ENCODE assay signal across 8 cellular contexts in genomic region chr14:22929848-22930364, GRCh38. TPM values are rescaled to one million over a fixed set of nuclear protein-coding genes. Genes with fewer than 3 reads are reported as not detected.
DNase-seq lines count a peak whose midpoint lies in the region; ATAC-seq, FAIRE-seq and TF ChIP-seq lines count a peak whose summit lies in the region.

No MANE protein-coding gene starts in this region.

- peak overlapping the region; percentile 83 for H3K4me2 ChIP-seq in parathyroid adenoma (ENCODE audit: low read length)

- H2AFZ ChIP-seq in parathyroid adenoma, result peak overlapping the region; percentile 96

- H3K36me3 Mint-ChIP-seq in activated CD4-positive, alpha-beta T cell treated with anti-CD3 and anti-CD28 coated beads for 36 hours (ENCODE audit: low read depth), result peaks cover 37% of the 10 kb centered on the region

- no peak for FAIRE-seq in urothelium cell line (lab: Jason Lieb, UNC)

- H3K9ac ChIP-seq in parathyroid adenoma, result no peak overlapping the region

- TF ChIP-seq CTCF in GM12864 (IDR thresholded peaks at IDR 0.05; ENCODE audit: low read depth, low read length, missing control alignments) (no peak), epithelial cell of proximal tubule (conservative IDR thresholded peaks at IDR 0.05; ENCODE audit: low read depth, low read length) (no peak), parathyroid adenoma (IDR thresholded peaks at IDR 0.05) (no peak)

- H3K27me3 Mint-ChIP-seq in activated CD4-positive, alpha-beta T cell treated with anti-CD3 and anti-CD28 coated beads for 36 hours, result no peaks in the 10 kb centered on the region

- no peaks in the 10 kb centered on the region for H3K9me3 Mint-ChIP-seq in activated CD4-positive, alpha-beta T cell treated with anti-CD3 and anti-CD28 coated beads for 36 hours (ENCODE audit: low read depth)

- CTCF ChIA-PET in activated CD4-positive, alpha-beta T cell treated with anti-CD3 and anti-CD28 coated beads for 36 hours (lab: Charles Lee), result interaction anchor here (0.7 to 3.6 kb wide), 45 partner anchors 10 to 611 kb away, joined by 3 to 46 read pairs (median 5); partner anchors contain the start of genes ACIN1, AJUBA, C14orf119 and CDH24

- no peaks in the 10 kb centered on the region for H3K79me2 ChIP-seq in parathyroid adenoma

- DNase-seq in GM12864 (ENCODE audit: low read depth) (no peak), epithelial cell of proximal tubule (ENCODE audit: low read depth) (peak; percentile 43), urothelium cell line (ENCODE audit: low spot score) (no peak), ecto neural progenitor cell (ENCODE audit: low spot score) (no peak), COLO668 (lab: John Stamatoyannopoulos, UW; ENCODE audit: unreplicated experiment) (no peak)
- no peak for DNase-seq in Jurkat, Clone E6-1 (ENCODE audit: low read depth, low spot score)
- DNase-seq in activated CD4-positive, alpha-beta T cell treated with anti-CD3 and anti-CD28 coated beads for 36 hours, result no peak

- no peak overlapping the region for H3K27ac Mint-ChIP-seq in activated CD4-positive, alpha-beta T cell treated with anti-CD3 and anti-CD28 coated beads for 36 hours

- peaks cover 39% of the 10 kb centered on the region for H3K4me1 Mint-ChIP-seq in activated CD4-positive, alpha-beta T cell treated with anti-CD3 and anti-CD28 coated beads for 36 hours

- POLR2A ChIA-PET in activated CD4-positive, alpha-beta T cell treated with anti-CD3 and anti-CD28 coated beads for 36 hours (lab: Charles Lee), result interaction anchor here (0.6 to 2.1 kb wide), 8 partner anchors 11 to 1495 kb away, joined by 4 to 29 read pairs (median 4); partner anchors contain the start of genes ACIN1, C14orf119, HAUS4 and OXA1L

- H3K27me3 ChIP-seq in parathyroid adenoma (ENCODE audit: control insufficient read depth, insufficient read depth, low read length), result no peaks in the 10 kb centered on the region

- peak overlapping the region; percentile 74 for H3K27ac ChIP-seq in parathyroid adenoma

- no peak overlapping the region for H3K4me3 Mint-ChIP-seq in activated CD4-positive, alpha-beta T cell treated with anti-CD3 and anti-CD28 coated beads for 36 hours

- peaks cover 7% of the 10 kb centered on the region for H3K4me1 ChIP-seq in parathyroid adenoma

- intact Hi-C loops in activated CD4-positive, alpha-beta T cell treated with anti-CD3 and anti-CD28 coated beads for 36 hours (cut with DNase I, micrococcal nuclease), result loop anchor here (1.0 to 5.0 kb wide), 16 partner anchors 11 to 1661 kb away; partner anchors contain the start of genes DAD1 (in 2 of the 2), LRP10 (in 2 of the 2), RBM23 (in 2 of the 2) and ACIN1 (in 1 of the 2)

- H3K9me3 ChIP-seq in parathyroid adenoma (ENCODE audit: control insufficient read depth, low read length), result no peaks in the 10 kb centered on the region

- no peak for ATAC-seq in activated CD4-positive, alpha-beta T cell treated with anti-CD3 and anti-CD28 coated beads for 36 hours

- H3K4me3 ChIP-seq in GM12864 (ENCODE audit: low read depth, low read length) (peak overlapping the region; percentile 91), epithelial cell of proximal tubule (ENCODE audit: low read depth, low read length) (peak overlapping the region; percentile 74), parathyroid adenoma (ENCODE audit: low read depth, low read length) (peak overlapping the region; percentile 77)
- H3K4me3 ChIP-seq in Jurkat, Clone E6-1 (ENCODE audit: low read length), result peak overlapping the region; percentile 100

- H3K36me3 ChIP-seq in parathyroid adenoma (ENCODE audit: control insufficient read depth, insufficient read depth, low read length), result no peaks in the 10 kb centered on the region

RNA-seq across cellular contexts. Expression of gene PRMT5, which starts 0.7 kb away (rescaled TPM):
- 168 TPM for polyA plus RNA-seq in Jurkat, Clone E6-1 (2012; ENCODE audit: insufficient read depth, insufficient read length)
- total RNA-seq in epithelial cell of proximal tubule, result 70.5 and 142 TPM in 2 replicates
- 100 to 1,000 TPM; 121 to 151 TPM for total RNA-seq in activated CD4-positive, alpha-beta T cell treated with anti-CD3 and anti-CD28 coated beads for 36 hours

RNA-seq across cellular contexts. Expression of gene RBM23, which starts 11.0 kb away (rescaled TPM):
- 58.3 TPM for polyA plus RNA-seq in Jurkat, Clone E6-1 (2012; ENCODE audit: insufficient read depth, insufficient read length)
- total RNA-seq in epithelial cell of proximal tubule, result 76.4 and 90.6 TPM in 2 replicates
- 10 to 100 TPM; 61.6 to 68.6 TPM for total RNA-seq in activated CD4-positive, alpha-beta T cell treated with anti-CD3 and anti-CD28 coated beads for 36 hours

RNA-seq across cellular contexts. Expression of gene HAUS4, which starts 27.0 kb away (rescaled TPM):
- 81.6 TPM for polyA plus RNA-seq in Jurkat, Clone E6-1 (2012; ENCODE audit: insufficient read depth, insufficient read length)
- total RNA-seq in epithelial cell of proximal tubule, result 40.0 and 70.5 TPM in 2 replicates
- 10 to 100 TPM; 62.5 to 84.4 TPM for total RNA-seq in activated CD4-positive, alpha-beta T cell treated with anti-CD3 and anti-CD28 coated beads for 36 hours

RNA-seq across cellular contexts. Expression of gene REM2, which starts 46.9 kb away (rescaled TPM):
- polyA plus RNA-seq in Jurkat, Clone E6-1 (2012; ENCODE audit: insufficient read depth, insufficient read length), result not detected
- 0.17 and 0.80 TPM in 2 replicates for total RNA-seq in epithelial cell of proximal tubule
- total RNA-seq in activated CD4-positive, alpha-beta T cell treated with anti-CD3 and anti-CD28 coated beads for 36 hours, result under 1 TPM; 0.33 to 0.48 TPM

RNA-seq across cellular contexts. Expression of gene AJUBA, which starts 52.4 kb away (rescaled TPM):
- polyA plus RNA-seq in Jurkat, Clone E6-1 (2012; ENCODE audit: insufficient read depth, insufficient read length), result 11.6 TPM
- total RNA-seq in epithelial cell of proximal tubule, result 63.2 and 105 TPM in 2 replicates
- total RNA-seq in activated CD4-positive, alpha-beta T cell treated with anti-CD3 and anti-CD28 coated beads for 36 hours, result 1 to 10 TPM; 2.9 to 3.2 TPM
